Comparison of ENCODE assay signal across 8 cellular contexts in genomic region chr3:194672876-194673275, GRCh38. TPM values are rescaled to one million over a fixed set of nuclear protein-coding genes. Genes with fewer than 3 reads are reported as not detected.
DNase-seq lines count a peak whose midpoint lies in the region; ATAC-seq and TF ChIP-seq lines count a peak whose summit lies in the region.

No MANE protein-coding gene starts in this region.

- no peaks in the 10 kb centered on the region for H3K9me3 ChIP-seq in CD8-positive, alpha-beta T cell (ENCODE audit: low read length)
- H3K9me3 ChIP-seq in colonic mucosa: no peaks in the 10 kb centered on the region
- H3K9me3 ChIP-seq in muscle layer of duodenum (ENCODE audit: control insufficient read depth in 1 of 2, low read length in 2 of 2): no peaks in the 10 kb centered on the region

- H3K27ac Mint-ChIP-seq in CD8-positive, alpha-beta T cell: peak overlapping the region; percentile 83

- intact Hi-C loops in CD8-positive, alpha-beta T cell (cut with DNase I, micrococcal nuclease): loop anchor here (1.0 to 5.0 kb wide), 11 partner anchors 9 to 870 kb away; partner anchors contain the start of genes ACAP2 (in 2 of the 2), PPP1R2 (in 2 of the 2), XXYLT1 (in 2 of the 2) and TMEM44 (in 1 of the 2)
- intact Hi-C loops in colonic mucosa (cut with DNase I): no loop called here

- peak overlapping the region; percentile 83 for H3K4me3 ChIP-seq in CD8-positive, alpha-beta T cell (ENCODE audit: low read depth, low read length)
- H3K4me3 ChIP-seq in colonic mucosa (peak overlapping the region; percentile 76), muscle layer of duodenum (ENCODE audit: low read depth in 1 of 2, low read length in 2 of 2) (peak overlapping the region; percentile 96 to 99)

- peak in 1 of 7 experiments; percentile 38 for DNase-seq in CD8-positive, alpha-beta T cell
- DNase-seq in NCI-H2029 treated with DMSO at 0.1 percent for 48 hours (lab: John Stamatoyannopoulos, UW) (peak; percentile 27), colonic mucosa (no peak), AG08396 (ENCODE audit: low spot score) (no peak), DMS153 treated with DMSO at 0.1 percent for 48 hours (lab: John Stamatoyannopoulos, UW; ENCODE audit: unreplicated experiment) (no peak)
- DNase-seq in central memory CD4-positive, alpha-beta T cell: no peak

- peak overlapping the region; percentile 98 for H3K4me3 Mint-ChIP-seq in CD8-positive, alpha-beta T cell

- POLR2A ChIA-PET in CD8-positive, alpha-beta T cell (lab: Charles Lee): interaction anchor here (0.9 to 3.8 kb wide), 10 partner anchors 10 to 870 kb away, joined by 3 to 41 read pairs (median 6); partner anchors contain the start of genes FAM43A, PPP1R2, TMEM44 and XXYLT1

- H3K27me3 ChIP-seq in CD8-positive, alpha-beta T cell (ENCODE audit: insufficient read depth, low read length): no peaks in the 10 kb centered on the region
- H3K27me3 ChIP-seq in colonic mucosa (no peaks in the 10 kb centered on the region), muscle layer of duodenum (ENCODE audit: low read depth, low read length) (no peaks in the 10 kb centered on the region)

- TF ChIP-seq CTCF in CD8-positive, alpha-beta T cell (IDR thresholded peaks at IDR 0.05): no peak
- no peak for TF ChIP-seq CTCF in colonic mucosa (IDR thresholded peaks at IDR 0.05)

- H3K4me1 ChIP-seq in CD8-positive, alpha-beta T cell (ENCODE audit: insufficient read depth, low read length): peaks cover 15% of the 10 kb centered on the region
- H3K4me1 ChIP-seq in colonic mucosa: peaks cover 10% of the 10 kb centered on the region
- peaks cover 5 to 24% of the 10 kb centered on the region in 2 donors for H3K4me1 ChIP-seq in muscle layer of duodenum (ENCODE audit: control insufficient read depth in 1 of 2, insufficient read depth in 2 of 2, low read length in 2 of 2)

- CTCF ChIA-PET in CD8-positive, alpha-beta T cell (lab: Charles Lee): interaction anchor here (1.2 to 5.1 kb wide), 10 partner anchors 10 to 597 kb away, joined by 3 to 66 read pairs (median 16); partner anchors contain the start of genes FAM43A, TMEM44 and XXYLT1

- peak overlapping the region; percentile 51 to 68 for H3K9ac ChIP-seq in colonic mucosa (ENCODE audit: low read depth in 2 of 2, low read length in 2 of 2)

- H3K27ac ChIP-seq in CD8-positive, alpha-beta T cell (ENCODE audit: low read depth, low read length): peak overlapping the region; percentile 92
- H3K27ac ChIP-seq in colonic mucosa (peak overlapping the region; percentile 85), muscle layer of duodenum (ENCODE audit: low read length) (peak overlapping the region; percentile 94)

- no peaks in the 10 kb centered on the region for H3K27me3 Mint-ChIP-seq in CD8-positive, alpha-beta T cell (ENCODE audit: low read depth)

- H3K36me3 ChIP-seq in CD8-positive, alpha-beta T cell (ENCODE audit: insufficient read depth, low read length): peaks cover 14% of the 10 kb centered on the region
- H3K36me3 ChIP-seq in colonic mucosa: no peaks in the 10 kb centered on the region
- H3K36me3 ChIP-seq in muscle layer of duodenum (ENCODE audit: control insufficient read depth in 1 of 2, insufficient read depth in 2 of 2, low read length in 2 of 2): peaks cover 4 to 17% of the 10 kb centered on the region in 2 donors

- H3K9me3 Mint-ChIP-seq in CD8-positive, alpha-beta T cell: no peaks in the 10 kb centered on the region

- no peak for ATAC-seq in CD8-positive, alpha-beta T cell
- no peak for ATAC-seq in GM18520 (IDR thresholded peaks at IDR 0.05; ENCODE audit: unreplicated experiment)

- H3K4me1 Mint-ChIP-seq in CD8-positive, alpha-beta T cell (ENCODE audit: low read depth): peaks cover 42% of the 10 kb centered on the region

- peaks cover 29% of the 10 kb centered on the region for H3K36me3 Mint-ChIP-seq in CD8-positive, alpha-beta T cell

RNA-seq across cellular contexts. Expression of gene LSG1, which starts 0.9 kb away (rescaled TPM):
- total RNA-seq in CD8-positive, alpha-beta T cell: 10 to 100 TPM; 63.8 to 69.6 TPM
- 10 to 100 TPM; 19.0 to 34.8 TPM for total RNA-seq in colonic mucosa

RNA-seq across cellular contexts. Expression of gene FAM43A, which starts 12.8 kb away (rescaled TPM):
- total RNA-seq in CD8-positive, alpha-beta T cell: 10 to 100 TPM; 12.7 to 13.0 TPM
- 10 to 100 TPM in 1 of 2 donors, 1 to 10 TPM in 1; 7.2 to 10.2 TPM for total RNA-seq in colonic mucosa

RNA-seq across cellular contexts. Expression of gene TMEM44, which starts 39.7 kb away (rescaled TPM):
- total RNA-seq in CD8-positive, alpha-beta T cell: 1 to 10 TPM; 1.0 to 2.4 TPM
- total RNA-seq in colonic mucosa: 10 to 100 TPM; 40.1 to 43.2 TPM

Comparison
In these comparisons a context has a peak if more than half of its experiments do, and no peak if none do; other contexts are left out.
1. RNA of gene TMEM44, which starts 39.7 kb away (total RNA-seq): 40.1 to 43.2 TPM in colonic mucosa; 1.0 to 2.4 TPM in CD8-positive, alpha-beta T cell; every median in the first group is over 10 times any median in the second.
2. Peak in every context shown above with its lines, with median percentiles within 50 percentile points of each other: H3K27ac ChIP-seq and H3K4me3 ChIP-seq.